15 cellular contexts compared by ENCODE assay signal in the genomic region with DNA sequence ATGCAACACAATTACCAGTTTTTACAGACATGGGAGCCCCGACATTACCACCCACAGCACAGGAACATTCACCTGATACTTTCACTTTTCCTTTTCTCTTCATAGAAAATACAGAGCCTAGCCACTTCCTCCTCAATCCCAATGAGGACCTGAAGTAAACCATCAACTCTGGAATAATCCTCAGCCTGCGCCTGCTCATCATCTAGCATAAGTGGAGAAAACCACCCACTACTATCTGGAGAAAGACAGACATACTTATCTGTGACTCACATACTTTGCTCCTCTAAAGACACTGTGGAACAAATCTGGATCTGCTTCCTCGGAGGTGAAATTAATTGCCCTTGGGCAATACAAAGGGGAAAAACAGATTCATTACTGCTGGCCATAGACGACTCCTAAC. TPM values are rescaled to one million over a fixed set of nuclear protein-coding genes. Genes with fewer than 3 reads are reported as not detected.
DNase-seq lines count a peak whose midpoint lies in the region; ATAC-seq and TF ChIP-seq lines count a peak whose summit lies in the region.
"Had no signal": no experiment of that assay in that cellular context is flagged by ENCODE, and none has a peak within 500 bp of the region (broad histone marks: within the 10 kb centered on the region; RNA-seq: fewer than 3 reads in every experiment).

No MANE protein-coding gene starts in this region.

- H3K36me3 ChIP-seq in SJCRH30, result no peaks in the 10 kb centered on the region
- H3K36me3 ChIP-seq: left ventricle myocardium inferior had no signal

- H3K27me3 Mint-ChIP-seq in stimulated activated naive CD8-positive, alpha-beta T cell treated with anti-CD3 and anti-CD28 coated beads, Interleukin-15, Interleukin-2, amounts not matched to agents 100 ng/mL and 50 ng/mL, for 24 hours, result no peaks in the 10 kb centered on the region

- H3K9me3 Mint-ChIP-seq in stimulated activated naive CD8-positive, alpha-beta T cell treated with anti-CD3 and anti-CD28 coated beads, Interleukin-15, Interleukin-2, amounts not matched to agents 100 ng/mL and 50 ng/mL, for 24 hours, result no peaks in the 10 kb centered on the region
- H3K9me3 Mint-ChIP-seq: endodermal cell, naive B cell had no signal

- no peaks in the 10 kb centered on the region for H3K36me3 Mint-ChIP-seq in stimulated activated naive CD8-positive, alpha-beta T cell treated with anti-CD3 and anti-CD28 coated beads, Interleukin-15, Interleukin-2, amounts not matched to agents 100 ng/mL and 50 ng/mL, for 24 hours (ENCODE audit: low read depth)
- H3K36me3 Mint-ChIP-seq: naive B cell had no signal

- no peak overlapping the region for H3K4me3 Mint-ChIP-seq in stimulated activated naive CD8-positive, alpha-beta T cell treated with anti-CD3 and anti-CD28 coated beads, Interleukin-15, Interleukin-2, amounts not matched to agents 100 ng/mL and 50 ng/mL, for 24 hours
- H3K4me3 Mint-ChIP-seq: endodermal cell had no signal

- peak overlapping the region; percentile 17; the same call in 1 of the 2 replicates for H3K4me3 ChIP-seq in SJCRH30
- no peak overlapping the region for H3K4me3 ChIP-seq in choroid plexus epithelial cell (ENCODE audit: low read depth, low read length)
- H3K4me3 ChIP-seq: left ventricle myocardium inferior, psoas muscle had no signal

- H3K27me3 ChIP-seq in SJCRH30, result no peaks in the 10 kb centered on the region

- no peak overlapping the region for H3K27ac ChIP-seq in SJCRH30
- H3K27ac ChIP-seq: left ventricle myocardium inferior, psoas muscle had no signal

- peaks cover 7% of the 10 kb centered on the region for H3K4me1 Mint-ChIP-seq in stimulated activated naive CD8-positive, alpha-beta T cell treated with anti-CD3 and anti-CD28 coated beads, Interleukin-15, Interleukin-2, amounts not matched to agents 100 ng/mL and 50 ng/mL, for 24 hours (ENCODE audit: low read depth)
- H3K4me1 Mint-ChIP-seq: endodermal cell had no signal

- TF ChIP-seq CTCF in choroid plexus epithelial cell (conservative IDR thresholded peaks at IDR 0.05; ENCODE audit: low read depth, low read length), result no peak

- no peaks in the 10 kb centered on the region for H3K4me1 ChIP-seq in SJCRH30
- H3K4me1 ChIP-seq: left ventricle myocardium inferior, psoas muscle had no signal

- DNase-seq in stimulated activated naive CD8-positive, alpha-beta T cell treated with anti-CD3 and anti-CD28 coated beads, Interleukin-15, Interleukin-2, amounts not matched to agents 100 U/mL and 50 U/mL, for 24 hours, result no peak
- no peak for DNase-seq in SJCRH30
- DNase-seq in choroid plexus epithelial cell (ENCODE audit: low read depth), result peak; percentile 15
- no peak for DNase-seq in SW480 (ENCODE audit: low spot score)
- no peak for DNase-seq in Ammon's horn (ENCODE audit: low spot score)
- DNase-seq in activated effector memory CD4-positive, alpha-beta T cell treated with Interleukin-2 at 50 U/mL for 16 hours, result no peak
- no peak for DNase-seq in SHP77 treated with DMSO at 0.1 percent for 48 hours (lab: John Stamatoyannopoulos, UW)
- DNase-seq: AML-193; endodermal cell; left ventricle myocardium inferior; naive B cell; NK-92 treated with Interleukin-12 subunit alpha and Interleukin-12 subunit beta, amount 100 ng/mL, for 24 hours; psoas muscle; stimulated activated CD4-positive, alpha-beta T cell treated with anti-CD3 and anti-CD28 coated beads, Interleukin-12 subunit alpha, Interleukin-12 subunit beta, amount 100 ng/mL, for 4 hours had no signal

- no peak for ATAC-seq in stimulated activated naive CD8-positive, alpha-beta T cell treated with anti-CD3 and anti-CD28 coated beads, Interleukin-15, Interleukin-2, amounts not matched to agents 100 U/mL and 50 U/mL, for 24 hours
- ATAC-seq: psoas muscle had no signal

- no peaks in the 10 kb centered on the region for H3K9me3 ChIP-seq in SJCRH30 (replicated peaks)
- H3K9me3 ChIP-seq: left ventricle myocardium inferior, psoas muscle had no signal

- peak overlapping the region; percentile 36 for H3K27ac Mint-ChIP-seq in stimulated activated naive CD8-positive, alpha-beta T cell treated with anti-CD3 and anti-CD28 coated beads, Interleukin-15, Interleukin-2, amounts not matched to agents 100 ng/mL and 50 ng/mL, for 24 hours
- H3K27ac Mint-ChIP-seq: endodermal cell had no signal

RNA-seq across cellular contexts. Expression of gene ZCCHC13, which starts 47.8 kb away (rescaled TPM):
- not detected in 2 replicates for total RNA-seq in SJCRH30 (2014; rRNA removed; shearing (Covaris generic))
- total RNA-seq: endodermal cell, left ventricle myocardium inferior, psoas muscle had no signal
